In the genomic region with DNA sequence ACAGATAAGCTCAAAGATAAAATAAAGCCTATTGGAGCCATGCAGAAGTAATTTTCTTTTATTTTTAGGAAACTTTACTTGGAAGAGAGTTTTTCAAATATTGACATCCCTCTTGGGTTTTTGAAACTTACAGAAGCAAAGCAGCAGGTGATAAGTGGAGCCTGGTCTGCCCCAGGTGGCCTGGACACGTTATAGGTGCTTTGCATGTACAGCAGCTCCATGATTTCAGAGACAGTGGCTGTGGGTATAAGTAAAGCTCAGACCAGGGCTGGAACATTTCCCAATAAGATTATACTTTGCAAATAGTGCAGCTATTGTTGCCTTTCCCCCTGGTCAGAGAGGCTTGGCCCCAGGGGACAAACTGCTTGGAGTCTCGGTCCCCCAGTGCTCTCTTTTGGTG, we compare ENCODE assay signal across 25 cellular contexts. TPM values are rescaled to one million over a fixed set of nuclear protein-coding genes. Genes with fewer than 3 reads are reported as not detected.
DNase-seq lines count a peak whose midpoint lies in the region; TF ChIP-seq lines count a peak whose summit lies in the region.
"Had no signal": no experiment of that assay in that cellular context is flagged by ENCODE, and none has a peak within 500 bp of the region (broad histone marks: within the 10 kb centered on the region; RNA-seq: fewer than 3 reads in every experiment).

No MANE protein-coding gene starts in this region.

- H3K9me3 Mint-ChIP-seq in mesothelial cell of epicardium: no peaks in the 10 kb centered on the region
- H3K9me3 Mint-ChIP-seq: activated T-cell treated with anti-CD3 and anti-CD28 coated beads, Interleukin-2, amount 50 U/mL, for 4 hours; natural killer cell; WTC11 had no signal

- DNase-seq in DMS53 treated with DMSO at 0.1 percent for 48 hours (lab: John Stamatoyannopoulos, UW; ENCODE audit: unreplicated experiment) (peak; percentile 21), NCI-H526 (lab: John Stamatoyannopoulos, UW) (peak; percentile 84 to 91), mesothelial cell of epicardium (ENCODE audit: low spot score in 2 of 2, unreplicated experiment in 2 of 2) (no peak), NCI-H1105 (lab: John Stamatoyannopoulos, UW) (no peak), T1000 (lab: John Stamatoyannopoulos, UW) (no peak)
- DNase-seq in activated effector memory CD4-positive, alpha-beta T cell treated with Interleukin-2 at 50 U/mL for 16 hours: no peak
- DNase-seq: ACHN; activated CD4-positive, alpha-beta T cell treated with anti-CD3 and anti-CD28 coated beads, Interleukin-2, amount 50 U/mL, for 1 hour; activated naive CD4-positive, alpha-beta T cell treated with Interleukin-2 at 50 U/mL for 16 hours; activated T-cell treated with anti-CD3 and anti-CD28 coated beads, Interleukin-2, amount 50 U/mL, for 4 hours; left ventricle myocardium superior; midbrain; MV-4-11; natural killer cell; NCI-H1694 treated with DMSO at 0.1 percent for 48 hours; NCI-H2227 treated with DMSO at 0.1 percent for 48 hours; PC-9; SHP77; stimulated activated naive CD8-positive, alpha-beta T cell treated with anti-CD3 and anti-CD28 coated beads, Interleukin-15, Interleukin-2, amounts not matched to agents 100 U/mL and 50 U/mL, for 24 hours had no signal

- no peak overlapping the region for H3K4me3 Mint-ChIP-seq in mesothelial cell of epicardium
- H3K4me3 Mint-ChIP-seq: activated T-cell treated with anti-CD3 and anti-CD28 coated beads, Interleukin-2, amount 50 U/mL, for 4 hours; natural killer cell; WTC11 had no signal

- no peaks in the 10 kb centered on the region for H3K27me3 Mint-ChIP-seq in mesothelial cell of epicardium (ENCODE audit: low read depth)

- H3K27ac ChIP-seq in 22Rv1: peak overlapping the region; percentile 75
- H3K27ac ChIP-seq: PC-9, thoracic aorta had no signal

- TF ChIP-seq CTCF in 22Rv1 (IDR thresholded peaks at IDR 0.05): peak; percentile 46
- no peak for TF ChIP-seq CTCF in mesothelial cell of epicardium (IDR thresholded peaks at IDR 0.05; ENCODE audit: unreplicated experiment)

- peak overlapping the region; percentile 65 for H3K27ac Mint-ChIP-seq in mesothelial cell of epicardium
- H3K27ac Mint-ChIP-seq: natural killer cell, WTC11 had no signal

- H3K36me3 Mint-ChIP-seq in mesothelial cell of epicardium: no peaks in the 10 kb centered on the region
- H3K36me3 Mint-ChIP-seq: natural killer cell had no signal

- H3K4me1 Mint-ChIP-seq in mesothelial cell of epicardium: peaks cover 43% of the 10 kb centered on the region
- H3K4me1 Mint-ChIP-seq: natural killer cell had no signal

RNA-seq across cellular contexts. Expression of a gene that starts 51.5 kb away (rescaled TPM):
- 1.8 to 2.1 TPM (median 2.0 TPM) in 3 replicates for total RNA-seq in mesothelial cell of epicardium
- total RNA-seq: activated T-cell treated with anti-CD3 and anti-CD28 coated beads, Interleukin-2, amount 50 U/mL, for 4 hours; glomerular endothelial cell; left ventricle myocardium superior; natural killer cell; PC-9; renal cortical epithelial cell; skeletal muscle tissue; thoracic aorta had no signal

Comparison
In these comparisons a context has a peak if more than half of its experiments do, and no peak if none do; other contexts are left out.
1. DNase-seq: peak in DMS53 treated with DMSO at 0.1 percent for 48 hours (single experiment) and NCI-H526 (2 of 2); none in mesothelial cell of epicardium (0 of 2), activated effector memory CD4-positive, alpha-beta T cell treated with Interleukin-2 at 50 U/mL for 16 hours (single experiment), NCI-H1105 (single experiment) and T1000 (single experiment).